20 cellular contexts compared by ENCODE assay signal in genomic region chr12:5809586-5809985, GRCh38.
"Had no signal": no experiment of that assay in that cellular context is flagged by ENCODE, and none has a peak within 500 bp of the region (broad histone marks: within the 10 kb centered on the region; RNA-seq: fewer than 3 reads in every experiment).

No MANE protein-coding gene starts in this region.

- H3K36me3 ChIP-seq: adrenal gland, tibial nerve, vagina had no signal

- ATAC-seq: activated naive CD4-positive, alpha-beta T cell treated with anti-CD3 and anti-CD28 coated beads, Interleukin-2, amount 50 U/mL, for 72 hours; left lobe of liver; stimulated activated naive CD8-positive, alpha-beta T cell treated with anti-CD3 and anti-CD28 coated beads, Interleukin-15, Interleukin-2, amounts not matched to agents 100 U/mL and 50 U/mL, for 24 hours had no signal

- H3K4me3 ChIP-seq: adrenal gland, tibial nerve, vagina had no signal

- H3K4me1 ChIP-seq: adrenal gland, tibial nerve, vagina had no signal

- H3K27me3 ChIP-seq: adrenal gland, vagina had no signal

- H3K9me3 ChIP-seq: adrenal gland, tibial nerve, vagina had no signal

- H3K27ac ChIP-seq: adrenal gland, tibial nerve, vagina, VCaP had no signal

- DNase-seq: activated CD4-positive, alpha-beta T cell treated with anti-CD3 and anti-CD28 coated beads for 1 hour; activated CD8-positive, alpha-beta memory T cell treated with anti-CD3 and anti-CD28 coated beads for 24 hours; activated CD8-positive, alpha-beta memory T cell treated with anti-CD3 and anti-CD28 coated beads, Interleukin-2, amount 50 U/mL, for 48 hours; activated gamma-delta T cell; activated T-cell treated with anti-CD3 and anti-CD28 coated beads, Interleukin-2, amount 50 U/mL, for 72 hours; adrenal gland; cerebellar nuclear complex; cortex of kidney; erythroblast; head of caudate nucleus; kidney; nucleus accumbens; posterior cingulate gyrus; retina; stimulated activated naive CD8-positive, alpha-beta T cell treated with anti-CD3 and anti-CD28 coated beads, Interleukin-15, Interleukin-2, amounts not matched to agents 100 U/mL and 50 U/mL, for 24 hours had no signal
